ENCODE assay signal across 18 cellular contexts in the genomic region with DNA sequence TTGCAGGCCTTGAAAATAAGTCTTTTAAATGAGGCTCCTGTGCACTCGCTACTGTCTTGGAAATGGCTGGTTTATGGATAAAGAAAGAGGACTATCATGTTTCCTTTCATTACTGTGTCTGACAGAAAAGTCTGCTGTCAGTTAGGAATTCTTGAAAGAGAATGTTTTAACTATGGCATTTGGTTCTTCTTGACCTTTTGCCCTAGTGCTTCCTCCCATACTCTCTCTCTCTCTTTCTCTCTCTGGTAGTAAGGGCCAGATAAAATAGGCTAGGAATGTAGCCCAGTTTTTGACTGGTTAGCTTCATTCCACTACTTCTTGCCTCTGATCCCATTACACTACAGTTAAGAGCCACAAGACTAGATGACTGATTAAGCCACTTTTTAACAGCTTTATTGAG. TPM values are rescaled to one million over a fixed set of nuclear protein-coding genes. Genes with fewer than 3 reads are reported as not detected.
DNase-seq lines count a peak whose midpoint lies in the region; ATAC-seq and TF ChIP-seq lines count a peak whose summit lies in the region.
"Had no signal": no experiment of that assay in that cellular context is flagged by ENCODE, and none has a peak within 500 bp of the region (broad histone marks: within the 10 kb centered on the region; RNA-seq: fewer than 3 reads in every experiment).

No MANE protein-coding gene starts in this region.

- no peaks in the 10 kb centered on the region for H3K9me3 Mint-ChIP-seq in GM23338
- peaks cover 5% of the 10 kb centered on the region for H3K9me3 Mint-ChIP-seq in neural crest cell
- H3K9me3 Mint-ChIP-seq in activated naive CD4-positive, alpha-beta T cell treated with anti-CD3 and anti-CD28 coated beads for 36 hours: no peaks in the 10 kb centered on the region
- no peaks in the 10 kb centered on the region for H3K9me3 Mint-ChIP-seq in activated T-cell treated with anti-CD3 and anti-CD28 coated beads, Interleukin-2, amount 50 U/mL, for 72 hours
- H3K9me3 Mint-ChIP-seq: activated CD8-positive, alpha-beta T cell treated with anti-CD3 and anti-CD28 coated beads for 36 hours; activated T-cell treated with anti-CD3 and anti-CD28 coated beads, Interleukin-2, amount 50 U/mL, for 4 hours; stimulated activated effector memory CD8-positive, alpha-beta T cell treated with anti-CD3 and anti-CD28 coated beads, Interleukin-12 subunit alpha, Interleukin-12 subunit beta, amount 100 ng/mL, for 72 hours had no signal

- H3K4me3 ChIP-seq in GM23338: no peak overlapping the region
- no peak overlapping the region for H3K4me3 ChIP-seq in adipocyte (ENCODE audit: low read length)
- no peak overlapping the region for H3K4me3 ChIP-seq in lower leg skin (ENCODE audit: low read depth, poor library complexity, severe bottlenecking)
- H3K4me3 ChIP-seq: lower lobe of right lung, prostate gland had no signal

- peaks cover 7% of the 10 kb centered on the region; the same call in 2 of the 3 replicates for H3K4me1 Mint-ChIP-seq in GM23338
- H3K4me1 Mint-ChIP-seq in neural crest cell: peaks cover 40% of the 10 kb centered on the region
- no peaks in the 10 kb centered on the region for H3K4me1 Mint-ChIP-seq in activated naive CD4-positive, alpha-beta T cell treated with anti-CD3 and anti-CD28 coated beads for 36 hours (ENCODE audit: low read depth)
- no peaks in the 10 kb centered on the region for H3K4me1 Mint-ChIP-seq in activated T-cell treated with anti-CD3 and anti-CD28 coated beads, Interleukin-2, amount 50 U/mL, for 72 hours (ENCODE audit: low read depth)
- H3K4me1 Mint-ChIP-seq: stimulated activated effector memory CD8-positive, alpha-beta T cell treated with anti-CD3 and anti-CD28 coated beads, Interleukin-12 subunit alpha, Interleukin-12 subunit beta, amount 100 ng/mL, for 72 hours had no signal

- no peaks in the 10 kb centered on the region for H3K79me2 ChIP-seq in GM23338 (replicated peaks; ENCODE audit: insufficient read depth)

- no peak overlapping the region for H2AFZ ChIP-seq in GM23338

- no peak for ATAC-seq in GM23338
- no peak for ATAC-seq in activated T-cell treated with anti-CD3 and anti-CD28 coated beads, Interleukin-2, amount 50 U/mL, for 72 hours (replicated peaks in 1 of 2)
- ATAC-seq: activated CD8-positive, alpha-beta T cell treated with anti-CD3 and anti-CD28 coated beads for 36 hours; activated T-cell treated with anti-CD3 and anti-CD28 coated beads, Interleukin-2, amount 50 U/mL, for 4 hours; lower lobe of right lung; naive thymus-derived CD8-positive, alpha-beta T cell; stimulated activated effector memory CD8-positive, alpha-beta T cell treated with anti-CD3 and anti-CD28 coated beads, Interleukin-12 subunit alpha, Interleukin-12 subunit beta, amount 100 ng/mL, for 72 hours had no signal

- no peaks in the 10 kb centered on the region for H3K9me3 ChIP-seq in adipocyte (ENCODE audit: control insufficient read depth, low read length)
- H3K9me3 ChIP-seq: lower lobe of right lung, prostate gland had no signal

- intact Hi-C loops in activated naive CD4-positive, alpha-beta T cell treated with anti-CD3 and anti-CD28 coated beads for 36 hours (cut with micrococcal nuclease): no loop called here
- intact Hi-C loops in lower leg skin (cut with DNase I; ENCODE audit: low total_unique reads): no loop called here

- H3K27me3 Mint-ChIP-seq in GM23338 (ENCODE audit: insufficient read depth, low read depth, poor library complexity): no peaks in the 10 kb centered on the region
- no peaks in the 10 kb centered on the region for H3K27me3 Mint-ChIP-seq in neural crest cell (ENCODE audit: low read depth)
- no peaks in the 10 kb centered on the region for H3K27me3 Mint-ChIP-seq in activated naive CD4-positive, alpha-beta T cell treated with anti-CD3 and anti-CD28 coated beads for 36 hours (ENCODE audit: low read depth)
- H3K27me3 Mint-ChIP-seq in activated T-cell treated with anti-CD3 and anti-CD28 coated beads, Interleukin-2, amount 50 U/mL, for 72 hours (ENCODE audit: low read depth): no peaks in the 10 kb centered on the region
- H3K27me3 Mint-ChIP-seq: activated CD8-positive, alpha-beta T cell treated with anti-CD3 and anti-CD28 coated beads for 36 hours; naive thymus-derived CD8-positive, alpha-beta T cell had no signal

- H3K4me3 Mint-ChIP-seq in GM23338 (no peak overlapping the region), neural crest cell (peak overlapping the region; percentile 66)
- no peak overlapping the region for H3K4me3 Mint-ChIP-seq in activated naive CD4-positive, alpha-beta T cell treated with anti-CD3 and anti-CD28 coated beads for 36 hours
- H3K4me3 Mint-ChIP-seq in activated T-cell treated with anti-CD3 and anti-CD28 coated beads, Interleukin-2, amount 50 U/mL, for 72 hours: no peak overlapping the region
- H3K4me3 Mint-ChIP-seq: activated CD8-positive, alpha-beta T cell treated with anti-CD3 and anti-CD28 coated beads for 36 hours; activated T-cell treated with anti-CD3 and anti-CD28 coated beads, Interleukin-2, amount 50 U/mL, for 4 hours; naive thymus-derived CD8-positive, alpha-beta T cell; stimulated activated effector memory CD8-positive, alpha-beta T cell treated with anti-CD3 and anti-CD28 coated beads, Interleukin-12 subunit alpha, Interleukin-12 subunit beta, amount 100 ng/mL, for 72 hours had no signal

- no peaks in the 10 kb centered on the region; the same call in 1 of the 2 replicates for H3K36me3 ChIP-seq in GM23338 (ENCODE audit: insufficient read depth)
- no peaks in the 10 kb centered on the region for H3K36me3 ChIP-seq in adipocyte (ENCODE audit: control insufficient read depth, insufficient read depth, low read length, severe bottlenecking)
- H3K36me3 ChIP-seq: lower lobe of right lung, prostate gland had no signal

- no peaks in the 10 kb centered on the region for H3K9me2 ChIP-seq in GM23338 (ENCODE audit: insufficient read depth)

- H3K9ac ChIP-seq in adipocyte (ENCODE audit: low read length): no peak overlapping the region

- no peak for TF ChIP-seq POLR2A in lower leg skin (IDR thresholded peaks at IDR 0.05)

- no peak overlapping the region for H3K27ac Mint-ChIP-seq in GM23338
- peak overlapping the region; percentile 75 for H3K27ac Mint-ChIP-seq in neural crest cell (ENCODE audit: unreplicated experiment)
- H3K27ac Mint-ChIP-seq in activated naive CD4-positive, alpha-beta T cell treated with anti-CD3 and anti-CD28 coated beads for 36 hours: no peak overlapping the region
- H3K27ac Mint-ChIP-seq in activated T-cell treated with anti-CD3 and anti-CD28 coated beads, Interleukin-2, amount 50 U/mL, for 72 hours: no peak overlapping the region
- H3K27ac Mint-ChIP-seq: activated CD8-positive, alpha-beta T cell treated with anti-CD3 and anti-CD28 coated beads for 36 hours; naive thymus-derived CD8-positive, alpha-beta T cell; stimulated activated effector memory CD8-positive, alpha-beta T cell treated with anti-CD3 and anti-CD28 coated beads, Interleukin-12 subunit alpha, Interleukin-12 subunit beta, amount 100 ng/mL, for 72 hours had no signal

- no peaks in the 10 kb centered on the region for H3F3A ChIP-seq in GM23338 (replicated peaks; ENCODE audit: low read depth)

- 85 to 91% methylated on average over 1 of the region's 1 CpG for WGBS in lower leg skin, 2 donors

- H4K20me1 ChIP-seq in GM23338 (replicated peaks; ENCODE audit: insufficient read depth): no peaks in the 10 kb centered on the region

- no peak overlapping the region for H3K4me2 ChIP-seq in GM23338

- no peak overlapping the region for H3K27ac ChIP-seq in GM23338 (ENCODE audit: low read depth)
- H3K27ac ChIP-seq: lower lobe of right lung, prostate gland had no signal

- H3K36me3 Mint-ChIP-seq in GM23338 (ENCODE audit: low read depth) (no peaks in the 10 kb centered on the region; the same call in 2 of the 3 replicates), neural crest cell (ENCODE audit: low read depth) (no peaks in the 10 kb centered on the region)
- peaks cover 3% of the 10 kb centered on the region for H3K36me3 Mint-ChIP-seq in activated naive CD4-positive, alpha-beta T cell treated with anti-CD3 and anti-CD28 coated beads for 36 hours (ENCODE audit: low read depth)
- H3K36me3 Mint-ChIP-seq in activated T-cell treated with anti-CD3 and anti-CD28 coated beads, Interleukin-2, amount 50 U/mL, for 72 hours (ENCODE audit: insufficient read depth in 2 of 2): no peaks in the 10 kb centered on the region
- H3K36me3 Mint-ChIP-seq: stimulated activated effector memory CD8-positive, alpha-beta T cell treated with anti-CD3 and anti-CD28 coated beads, Interleukin-12 subunit alpha, Interleukin-12 subunit beta, amount 100 ng/mL, for 72 hours had no signal

- TF ChIP-seq CTCF in GM23338 (conservative IDR thresholded peaks at IDR 0.05; ENCODE audit: low read depth in 2 of 2) (no peak), neural crest cell (conservative IDR thresholded peaks at IDR 0.05) (no peak), lower leg skin (IDR thresholded peaks at IDR 0.05) (no peak)

- H3K4me1 ChIP-seq in GM23338 (ENCODE audit: insufficient read depth) (no peaks in the 10 kb centered on the region), adipocyte (ENCODE audit: control insufficient read depth, insufficient read depth, low read length) (peaks cover 12% of the 10 kb centered on the region)
- H3K4me1 ChIP-seq: lower lobe of right lung, prostate gland had no signal

- DNase-seq in GM23338 (ENCODE audit: low spot score) (peak; percentile 1), adipocyte (ENCODE audit: low read depth) (peak; percentile 33), fibroblast of peridontal ligament (ENCODE audit: extremely low read depth) (peak; percentile 79), neural crest cell (ENCODE audit: low read depth, low spot score) (no peak), lower leg skin (ENCODE audit: low spot score in 2 of 2) (no peak)
- no peak for DNase-seq in activated naive CD4-positive, alpha-beta T cell treated with anti-CD3 and anti-CD28 coated beads for 36 hours
- DNase-seq in activated CD4-positive, alpha-beta T cell treated with anti-CD3 and anti-CD28 coated beads, Interleukin-2, amount 50 U/mL, for 1 hour: no peak
- DNase-seq in activated T-cell treated with anti-CD3 and anti-CD28 coated beads, Interleukin-2, amount 50 U/mL, for 72 hours: no peak
- DNase-seq: activated CD8-positive, alpha-beta T cell treated with anti-CD3 and anti-CD28 coated beads for 36 hours; activated T-cell treated with anti-CD3 and anti-CD28 coated beads, Interleukin-2, amount 50 U/mL, for 4 hours; DMS 273 treated with DMSO at 0.1 percent for 48 hours; Karpas-422; lower lobe of right lung; naive thymus-derived CD8-positive, alpha-beta T cell; NCI-H1417; RPMI8226 had no signal

- H3K27me3 ChIP-seq in GM23338 (ENCODE audit: insufficient read depth) (no peaks in the 10 kb centered on the region), adipocyte (replicated peaks; ENCODE audit: control insufficient read depth, insufficient read depth, low read length) (no peaks in the 10 kb centered on the region)

- CTCF ChIA-PET in activated naive CD4-positive, alpha-beta T cell treated with anti-CD3 and anti-CD28 coated beads for 36 hours (lab: Charles Lee): no interaction called here

RNA-seq across cellular contexts. Expression of gene YY2, which starts 29.8 kb away (rescaled TPM):
- total RNA-seq in GM23338 (2014; rRNA removed; shearing (Covaris generic)): 1.3 and 1.6 TPM in 2 replicates
- polyA plus RNA-seq in GM23338 (2016; fragmentation: Nextera tagmentation; extraction: Ambion mirVana): 0.66 and 1.0 TPM in 2 replicates
- total RNA-seq in neural crest cell (1.5 TPM in 2 replicates), lower leg skin (1 to 10 TPM in 3 of 4 donors, under 1 TPM in 1; 0.42 to 2.6 (median 1.7) TPM)
- 1 to 10 TPM in 1 of 2 experiments, under 1 TPM in 1; 0.79 to 1.3 TPM for total RNA-seq in activated naive CD4-positive, alpha-beta T cell treated with anti-CD3 and anti-CD28 coated beads for 36 hours
- total RNA-seq in activated T-cell treated with anti-CD3 and anti-CD28 coated beads, Interleukin-2, amount 50 U/mL, for 72 hours: 1 to 10 TPM; 1.0 to 1.1 TPM

RNA-seq across cellular contexts. Expression of gene MBTPS2, which starts 46.2 kb away (rescaled TPM):
- 7.7 and 7.8 TPM in 2 replicates for total RNA-seq in GM23338 (2014; rRNA removed; shearing (Covaris generic))
- 2.1 and 3.2 TPM in 2 replicates for polyA plus RNA-seq in GM23338 (2016; fragmentation: Nextera tagmentation; extraction: Ambion mirVana)
- total RNA-seq in neural crest cell: 14.6 and 15.0 TPM in 2 replicates
- total RNA-seq in activated naive CD4-positive, alpha-beta T cell treated with anti-CD3 and anti-CD28 coated beads for 36 hours: 1 to 10 TPM; 4.7 to 5.4 TPM
- 1 to 10 TPM; 4.8 to 7.0 (median 5.9) TPM for total RNA-seq in lower leg skin
- 1 to 10 TPM; 7.6 to 7.7 TPM for total RNA-seq in activated T-cell treated with anti-CD3 and anti-CD28 coated beads, Interleukin-2, amount 50 U/mL, for 72 hours

RNA-seq across cellular contexts. Expression of gene SMS, which starts 54.9 kb away (rescaled TPM):
- total RNA-seq in GM23338 (2014; rRNA removed; shearing (Covaris generic)): 168 and 185 TPM in 2 replicates
- 246 and 274 TPM in 2 replicates for polyA plus RNA-seq in GM23338 (2016; fragmentation: Nextera tagmentation; extraction: Ambion mirVana)
- total RNA-seq in neural crest cell: 346 and 354 TPM in 2 replicates
- 100 to 1,000 TPM; 148 to 156 TPM for total RNA-seq in activated naive CD4-positive, alpha-beta T cell treated with anti-CD3 and anti-CD28 coated beads for 36 hours
- total RNA-seq in lower leg skin: 10 to 100 TPM; 20.2 to 30.6 (median 24.0) TPM
- 10 to 100 TPM; 57.7 to 70.3 TPM for total RNA-seq in activated T-cell treated with anti-CD3 and anti-CD28 coated beads, Interleukin-2, amount 50 U/mL, for 72 hours

Comparison
In these comparisons a context has a peak if more than half of its experiments do, and no peak if none do; other contexts are left out.
1. DNase-seq: peak in GM23338 (single experiment), adipocyte (single experiment) and fibroblast of peridontal ligament (single experiment); none in neural crest cell (single experiment), activated naive CD4-positive, alpha-beta T cell treated with anti-CD3 and anti-CD28 coated beads for 36 hours (single experiment), activated CD4-positive, alpha-beta T cell treated with anti-CD3 and anti-CD28 coated beads, Interleukin-2, amount 50 U/mL, for 1 hour (single experiment), lower leg skin (0 of 2) and activated T-cell treated with anti-CD3 and anti-CD28 coated beads, Interleukin-2, amount 50 U/mL, for 72 hours (0 of 2).